19 cellular contexts compared by ENCODE assay signal in genomic region chr12:65152012-65152411, GRCh38. TPM values are rescaled to one million over a fixed set of nuclear protein-coding genes. Genes with fewer than 3 reads are reported as not detected.
"Had no signal": no experiment of that assay in that cellular context is flagged by ENCODE, and none has a peak within 500 bp of the region (broad histone marks: within the 10 kb centered on the region; RNA-seq: fewer than 3 reads in every experiment).

No MANE protein-coding gene starts in this region.

- DNase-seq: activated B cell treated with CpG ODN at 0.5 μM for 24 hours; activated CD4-positive, alpha-beta T cell treated with anti-CD3 and anti-CD28 coated beads, Interleukin-2, amount 50 U/mL, for 1 hour; activated T-cell treated with anti-CD3 and anti-CD28 coated beads for 4 hours; amygdala; endodermal cell; immature natural killer cell; left ventricle myocardium inferior; sigmoid colon; stimulated activated CD4-positive, alpha-beta T cell treated with anti-CD3 and anti-CD28 coated beads, Interleukin-2, amount 100 ng/mL, for 48 hours; stimulated activated naive CD4-positive, alpha-beta T cell treated with Interleukin-2 at 50 U/mL for 16 hours; T-helper 2 cell; upper lobe of left lung had no signal

- ATAC-seq: esophagus mucosa had no signal

- H3K4me1 ChIP-seq: left ventricle myocardium inferior, upper lobe of left lung had no signal

- H3K9me3 ChIP-seq: left ventricle myocardium inferior, sigmoid colon, upper lobe of left lung had no signal

- H3K27me3 ChIP-seq: sigmoid colon, upper lobe of left lung had no signal

- H3K4me3 ChIP-seq: left ventricle myocardium inferior, sigmoid colon, upper lobe of left lung had no signal

- H3K36me3 ChIP-seq: left ventricle myocardium inferior, sigmoid colon, upper lobe of left lung had no signal

- H3K27ac ChIP-seq: left ventricle myocardium inferior, sigmoid colon, upper lobe of left lung had no signal

RNA-seq across cellular contexts. Expression of gene WIF1, which starts 30.9 kb away (rescaled TPM):
- total RNA-seq: activated B cell treated with CpG ODN at 0.5 μM for 24 hours; activated CD8-positive, alpha-beta memory T cell treated with anti-CD3 and anti-CD28 coated beads for 36 hours; activated T-helper 2 cell treated with anti-CD3 and anti-CD28 coated beads, Interferon-gamma antibody, Interleukin-2, Interleukin-4, amounts not matched to agents 10 μg/mL and 5 μg/mL and 100 μg/mL, durations not matched to agents 14 hours and 24 hours and 36 hours; chondrocyte; endodermal cell; left ventricle myocardium inferior; neural crest cell; osteocyte; pulmonary artery endothelial cell; sigmoid colon had no signal
- polyA plus RNA-seq: immature natural killer cell had no signal
